Comparison of ENCODE assay signal across 24 cellular contexts in genomic region chr17:70111201-70111600, GRCh38. TPM values are rescaled to one million over a fixed set of nuclear protein-coding genes. Genes with fewer than 3 reads are reported as not detected.
"Had no signal": no experiment of that assay in that cellular context is flagged by ENCODE, and none has a peak within 500 bp of the region (broad histone marks: within the 10 kb centered on the region; RNA-seq: fewer than 3 reads in every experiment).

No MANE protein-coding gene starts in this region.

- FAIRE-seq: keratinocyte, pancreas had no signal

- H3K27ac ChIP-seq: dorsolateral prefrontal cortex, epithelial cell of prostate, pancreas, suprapubic skin, vagina had no signal

- H3K9me3 ChIP-seq: gastrocnemius medialis, mucosa of descending colon, pancreas, suprapubic skin, vagina had no signal

- H3K4me2 ChIP-seq: smooth muscle cell had no signal

- H3K4me3 ChIP-seq: dorsolateral prefrontal cortex, gastrocnemius medialis, lung, mucosa of descending colon, pancreas, smooth muscle cell, suprapubic skin, vagina had no signal

- ATAC-seq: esophagus mucosa; pancreas; stimulated activated naive CD8-positive, alpha-beta T cell treated with anti-CD3 and anti-CD28 coated beads, Interleukin-15, amount 100 ng/mL, for 72 hours had no signal

- DNase-seq: dorsolateral prefrontal cortex; effector CD4-positive, alpha-beta T cell; gastrocnemius medialis; head of caudate nucleus; mucosa of descending colon; naive B cell; nephron progenitor cell; occipital lobe; pancreas; stimulated activated CD4-positive, alpha-beta T cell treated with anti-CD3 and anti-CD28 coated beads, Interleukin-12 subunit alpha, Interleukin-12 subunit beta, amount 100 ng/mL, for 4 hours; stimulated activated CD4-positive, alpha-beta T cell treated with anti-CD3 and anti-CD28 coated beads, Interleukin-1b, Interleukin-23, amount 100 ng/mL, for 48 hours; stimulated activated CD4-positive, alpha-beta T cell treated with anti-CD3 and anti-CD28 coated beads, Interleukin-4, amount 100 ng/mL, for 1 hour; stimulated activated CD8-positive, alpha-beta memory T cell treated with anti-CD3 and anti-CD28 coated beads, Interleukin-4, amount 100 ng/mL, for 48 hours; stimulated activated naive CD4-positive, alpha-beta T cell; stimulated activated naive CD8-positive, alpha-beta T cell treated with anti-CD3 and anti-CD28 coated beads, Interleukin-15, amount 100 ng/mL, for 72 hours; trophoblast cell had no signal

- H3K27me3 ChIP-seq: dorsolateral prefrontal cortex, gastrocnemius medialis, pancreas, suprapubic skin, vagina had no signal

- H3K4me1 ChIP-seq: pancreas, suprapubic skin had no signal

- H3K36me3 ChIP-seq: gastrocnemius medialis, pancreas, suprapubic skin, vagina had no signal

RNA-seq across cellular contexts. Expression of gene KCNJ16, which starts 36.2 kb away (rescaled TPM):
- total RNA-seq: esophagus mucosa, smooth muscle cell, suprapubic skin, ureter, vagina had no signal
- polyA plus RNA-seq: keratinocyte had no signal
